ENCODE assay signal across 10 cellular contexts in the genomic region with DNA sequence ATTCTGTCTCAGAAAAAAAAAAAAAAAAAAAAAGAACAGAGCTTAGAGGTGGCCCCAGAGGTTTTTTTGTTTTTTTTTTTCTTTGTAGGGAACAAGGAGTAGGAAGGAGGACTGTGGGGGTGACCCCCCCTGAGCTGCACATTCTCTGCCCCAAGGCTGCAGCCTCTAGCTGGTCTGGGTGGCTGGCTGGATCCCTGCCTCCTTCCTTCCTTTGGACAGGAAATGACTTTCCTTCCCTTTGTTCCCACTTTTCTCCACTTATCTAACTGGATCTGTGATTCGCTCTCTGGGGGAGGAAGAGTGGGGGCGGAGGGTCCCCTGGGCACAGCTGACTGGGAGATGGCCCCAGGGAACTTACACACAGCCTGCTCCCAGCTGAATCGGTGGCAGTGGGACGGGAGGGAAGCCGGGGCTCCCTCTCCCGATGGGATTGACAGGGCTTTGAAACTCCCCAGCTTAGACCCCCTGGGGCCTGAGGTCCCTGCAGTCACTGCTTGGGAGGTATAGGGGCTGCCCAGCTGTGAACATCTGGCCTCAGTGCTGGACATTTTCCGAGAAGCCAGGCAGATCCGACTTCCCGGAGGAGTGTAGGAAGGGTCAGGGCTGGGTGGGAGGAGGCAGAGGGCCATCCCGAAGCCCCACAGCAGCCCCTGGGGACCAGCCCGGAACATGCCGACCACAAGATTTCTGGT. TPM values are rescaled to one million over a fixed set of nuclear protein-coding genes. Genes with fewer than 3 reads are reported as not detected.
A peak's percentile ranks its signal among the peaks of the same experiment; 100 is the strongest.
DNase-seq lines count a peak whose midpoint lies in the region; ATAC-seq and TF ChIP-seq lines count a peak whose summit lies in the region.
"Had no signal": no experiment of that assay in that cellular context is flagged by ENCODE, and none has a peak within 500 bp of the region (broad histone marks: within the 10 kb centered on the region; RNA-seq: fewer than 3 reads in every experiment).

No MANE protein-coding gene starts in this region.

- no peaks in the 10 kb centered on the region for H3K9me3 Mint-ChIP-seq in activated naive CD4-positive, alpha-beta T cell treated with anti-CD3 and anti-CD28 coated beads, Interleukin-2, amount 50 U/mL, for 72 hours

- intact Hi-C loops in A673 (cut with micrococcal nuclease; ENCODE audit: unreplicated experiment), result no loop called here
- intact Hi-C loops in PC-9 (cut with micrococcal nuclease; ENCODE audit: unreplicated experiment), result no loop called here
- intact Hi-C loops in esophagus squamous epithelium (cut with DNase I), result no loop called here

- H3K27ac ChIP-seq in A673 (ENCODE audit: low read depth, low read length, poor library complexity, severe bottlenecking), result peak overlapping the region; percentile 53
- H3K27ac ChIP-seq in PC-9, result peak overlapping the region; percentile 34; the same call in 1 of the 2 replicates
- H3K27ac ChIP-seq in esophagus squamous epithelium, result peak overlapping the region; percentile 3 to 87 (median 74)
- H3K27ac ChIP-seq in muscle layer of duodenum (ENCODE audit: low read length), result peak overlapping the region; percentile 39
- H3K27ac ChIP-seq: C4-2B had no signal

- H3K4me1 ChIP-seq in A673 (ENCODE audit: insufficient read depth, low read length, poor library complexity, severe bottlenecking) (peaks cover 24% of the 10 kb centered on the region), PC-9 (replicated peaks; ENCODE audit: insufficient read depth) (peaks cover 17% of the 10 kb centered on the region), esophagus squamous epithelium (peaks cover 50 to 87% (median 57%) of the 10 kb centered on the region in 3 donors), muscle layer of duodenum (ENCODE audit: control insufficient read depth in 1 of 2, insufficient read depth in 2 of 2, low read length in 2 of 2) (peaks cover 4 to 30% of the 10 kb centered on the region in 2 donors)

- H3K36me3 ChIP-seq in A673 (ENCODE audit: insufficient read depth, low read length, poor library complexity, severe bottlenecking), result peaks cover 4% of the 10 kb centered on the region
- no peaks in the 10 kb centered on the region for H3K36me3 ChIP-seq in PC-9 (ENCODE audit: low read depth)
- peaks cover 0 to 6% (median 0%) of the 10 kb centered on the region in 3 donors for H3K36me3 ChIP-seq in esophagus squamous epithelium
- peaks cover 3 to 6% of the 10 kb centered on the region in 2 donors for H3K36me3 ChIP-seq in muscle layer of duodenum (ENCODE audit: control insufficient read depth in 1 of 2, insufficient read depth in 2 of 2, low read length in 2 of 2)

- WGBS in esophagus squamous epithelium, 2 donors, result 32% methylated on average over 10 of the region's 12 CpGs; no CpG with 5 or more reads in 1 of the 2 donors

- DNase-seq in A673 (ENCODE audit: low spot score), result peak; percentile 81
- peak in 1 of 2 experiments; percentile 41 for DNase-seq in PC-9
- DNase-seq in esophagus squamous epithelium (lab: John Stamatoyannopoulos, UW), result no peak
- no peak for DNase-seq in activated naive CD4-positive, alpha-beta T cell treated with anti-CD3 and anti-CD28 coated beads, Interleukin-2, amount 50 U/mL, for 72 hours (ENCODE audit: low spot score in 2 of 2)
- DNase-seq in NCI-H146 (lab: John Stamatoyannopoulos, UW), result no peak

- no peak for ATAC-seq in activated naive CD4-positive, alpha-beta T cell treated with anti-CD3 and anti-CD28 coated beads, Interleukin-2, amount 50 U/mL, for 72 hours
- no peak for ATAC-seq in HG03139 (IDR thresholded peaks at IDR 0.05; ENCODE audit: unreplicated experiment)
- no peak for ATAC-seq in HG02981 (IDR thresholded peaks at IDR 0.05; ENCODE audit: unreplicated experiment)
- ATAC-seq: body of pancreas had no signal

- BruUV-seq in A673 (replicated peaks; lab: Mats Ljungman, UMichigan), result no TSS peak
- TSS peak; percentile 19 for BruUV-seq in PC-9 (replicated peaks; lab: Mats Ljungman, UMichigan)

- H3K4me2 ChIP-seq in PC-9, result peak overlapping the region; percentile 79

- H3K79me2 ChIP-seq in PC-9 (ENCODE audit: low read depth), result peaks cover 13% of the 10 kb centered on the region

- no peak for TF ChIP-seq CTCF in A673 (conservative IDR thresholded peaks at IDR 0.05; ENCODE audit: low read depth, low read length)
- no peak for TF ChIP-seq CTCF in PC-9 (conservative IDR thresholded peaks at IDR 0.05)
- TF ChIP-seq CTCF in esophagus squamous epithelium (IDR thresholded peaks at IDR 0.05), result no peak

- H3F3A ChIP-seq in PC-9 (ENCODE audit: insufficient read depth, low read depth), result peaks cover 11% of the 10 kb centered on the region; the same call in 1 of the 2 replicates

- H4K20me1 ChIP-seq in PC-9 (ENCODE audit: insufficient read depth), result no peaks in the 10 kb centered on the region

- CTCF ChIA-PET in A673 (lab: Charles Lee) (interaction anchor here (0.5 kb wide), 1 partner anchor 164 kb away, joined by 5 read pairs; no protein-coding TSS in a partner anchor), PC-9 (lab: Charles Lee) (interaction anchor here (0.6 to 0.7 kb wide), 3 partner anchors 18 to 251 kb away, joined by 3 to 5 read pairs (median 4); no protein-coding TSS in a partner anchor)

- H3K27ac Mint-ChIP-seq in activated naive CD4-positive, alpha-beta T cell treated with anti-CD3 and anti-CD28 coated beads, Interleukin-2, amount 50 U/mL, for 72 hours, result no peak overlapping the region

- POLR2A ChIA-PET in A673 (lab: Charles Lee; ENCODE audit: low non-redundant PET) (interaction anchor here (0.6 kb wide), 1 partner anchor 57 kb away, joined by 4 read pairs; no protein-coding TSS in a partner anchor), PC-9 (lab: Charles Lee; ENCODE audit: unreplicated experiment) (interaction anchor here (0.7 kb wide), 1 partner anchor 62 kb away, joined by 4 read pairs; no protein-coding TSS in a partner anchor)

- H2AFZ ChIP-seq in PC-9, result no peak overlapping the region

- no peaks in the 10 kb centered on the region for H3K27me3 ChIP-seq in A673 (replicated peaks; ENCODE audit: insufficient read depth, low read depth, low read length, poor library complexity)
- H3K27me3 ChIP-seq in PC-9 (ENCODE audit: insufficient read depth, low read depth), result no peaks in the 10 kb centered on the region
- H3K27me3 ChIP-seq in esophagus squamous epithelium, result peaks cover 0 to 37% (median 1%) of the 10 kb centered on the region in 4 donors
- peaks cover 5% of the 10 kb centered on the region for H3K27me3 ChIP-seq in muscle layer of duodenum (ENCODE audit: low read depth, low read length)
- H3K27me3 ChIP-seq: body of pancreas had no signal

- H3K4me3 ChIP-seq in A673 (ENCODE audit: low read depth, low read length, poor library complexity, severe bottlenecking) (peak overlapping the region; percentile 11), PC-9 (peak overlapping the region; percentile 72; the same call in 1 of the 2 replicates), esophagus squamous epithelium (peak overlapping the region in 3 of 4 donors; percentile 13 to 85 (median 19)), muscle layer of duodenum (ENCODE audit: low read depth in 1 of 2, low read length in 2 of 2) (peak overlapping the region; percentile 18 to 33)
- H3K4me3 ChIP-seq: body of pancreas had no signal

- no peak for TF ChIP-seq POLR2A in esophagus squamous epithelium (IDR thresholded peaks at IDR 0.05)

- H3K9me3 ChIP-seq in A673 (ENCODE audit: low read depth, low read length, poor library complexity, severe bottlenecking) (no peaks in the 10 kb centered on the region), PC-9 (ENCODE audit: insufficient read depth, low read depth) (no peaks in the 10 kb centered on the region), esophagus squamous epithelium (no peaks in the 10 kb centered on the region), muscle layer of duodenum (ENCODE audit: control insufficient read depth in 1 of 2, low read length in 2 of 2) (no peaks in the 10 kb centered on the region)
- H3K9me3 ChIP-seq: body of pancreas had no signal

- H3K9me2 ChIP-seq in PC-9 (ENCODE audit: insufficient read depth), result no peaks in the 10 kb centered on the region

- no peaks in the 10 kb centered on the region for H3K36me3 Mint-ChIP-seq in activated naive CD4-positive, alpha-beta T cell treated with anti-CD3 and anti-CD28 coated beads, Interleukin-2, amount 50 U/mL, for 72 hours

RNA-seq across cellular contexts. Expression of gene FBLIM1, which starts 2.1 kb away (rescaled TPM):
- total RNA-seq in A673 (2021), result 38.9 and 39.3 TPM in 2 replicates
- total RNA-seq in PC-9 (2021), result 57.2 and 114 TPM in 2 replicates
- 10 to 100 TPM; 28.2 to 46.0 (median 29.4) TPM for total RNA-seq in esophagus squamous epithelium
- total RNA-seq in activated naive CD4-positive, alpha-beta T cell treated with anti-CD3 and anti-CD28 coated beads, Interleukin-2, amount 50 U/mL, for 72 hours, result under 1 TPM in 1 of 2 donors, not detected in 1; 0.21 TPM

RNA-seq across cellular contexts. Expression of gene TMEM82, which starts 18.4 kb away (rescaled TPM):
- total RNA-seq in A673 (2021) (not detected in 2 replicates), PC-9 (2021) (not detected in 2 replicates), esophagus squamous epithelium (not detected)
- not detected for total RNA-seq in activated naive CD4-positive, alpha-beta T cell treated with anti-CD3 and anti-CD28 coated beads, Interleukin-2, amount 50 U/mL, for 72 hours
- total RNA-seq: body of pancreas had no signal

RNA-seq across cellular contexts. Expression of gene SLC25A34, which starts 24.6 kb away (rescaled TPM):
- total RNA-seq in A673 (2021) (3.2 TPM in 2 replicates), PC-9 (2021) (1.4 and 1.7 TPM in 2 replicates), esophagus squamous epithelium (1 to 10 TPM in 2 of 4 donors, under 1 TPM in 2; 0.44 to 1.1 (median 0.83) TPM)
- 1 to 10 TPM in 1 of 2 donors, under 1 TPM in 1; 0.23 to 1.9 TPM for total RNA-seq in activated naive CD4-positive, alpha-beta T cell treated with anti-CD3 and anti-CD28 coated beads, Interleukin-2, amount 50 U/mL, for 72 hours

RNA-seq across cellular contexts. Expression of gene UQCRHL, which starts 46.8 kb away (rescaled TPM):
- total RNA-seq in A673 (2021), result 3.1 and 4.1 TPM in 2 replicates
- 4.9 and 5.1 TPM in 2 replicates for total RNA-seq in PC-9 (2021)
- 1 to 10 TPM in 1 of 4 donors, under 1 TPM in 3; 0.64 to 1.8 (median 0.78) TPM for total RNA-seq in esophagus squamous epithelium
- total RNA-seq in activated naive CD4-positive, alpha-beta T cell treated with anti-CD3 and anti-CD28 coated beads, Interleukin-2, amount 50 U/mL, for 72 hours, result 1 to 10 TPM; 2.2 to 2.5 TPM

Comparison
In these comparisons a context has a peak if more than half of its experiments do, and no peak if none do; other contexts are left out.
1. H3K4me3 ChIP-seq: peak in every context shown above with its lines; median percentile 72 in PC-9; 26 in muscle layer of duodenum; 19 in esophagus squamous epithelium; 11 in A673.
2. RNA of gene FBLIM1, which starts 2.1 kb away (total RNA-seq): 57.2 to 114 TPM in PC-9, 38.9 to 39.3 TPM in A673 and 28.2 to 46.0 TPM in esophagus squamous epithelium; 0.21 TPM in activated naive CD4-positive, alpha-beta T cell treated with anti-CD3 and anti-CD28 coated beads, Interleukin-2, amount 50 U/mL, for 72 hours; every median in the first group is over 10 times any median in the second.
3. Peak in every context shown above with its lines, with median percentiles within 50 percentile points of each other: H3K27ac ChIP-seq.